Comparison of ENCODE assay signal across 26 cellular contexts in genomic region chr2:186733414-186733813, GRCh38.
"Had no signal": no experiment of that assay in that cellular context is flagged by ENCODE, and none has a peak within 500 bp of the region (broad histone marks: within the 10 kb centered on the region; RNA-seq: fewer than 3 reads in every experiment).

No MANE protein-coding gene starts in this region.

- H3K27me3 Mint-ChIP-seq: activated naive CD8-positive, alpha-beta T cell treated with anti-CD3 and anti-CD28 coated beads for 36 hours; dendritic cell treated with granulocyte-macrophage colony-stimulating factor and Interleukin-4, amounts not matched to agents 40 ng/mL and 50 ng/mL, for 4 days had no signal

- H3K4me1 Mint-ChIP-seq: activated naive CD8-positive, alpha-beta T cell treated with anti-CD3 and anti-CD28 coated beads for 36 hours; mesothelial cell of epicardium had no signal

- H3K4me1 ChIP-seq: adrenal gland, esophagus muscularis mucosa, foreskin keratinocyte, pancreas, psoas muscle, right atrium auricular region, testis, transverse colon had no signal

- ATAC-seq: left ventricle myocardium superior; naive thymus-derived CD4-positive, alpha-beta T cell; pancreas; psoas muscle had no signal

- H3K27ac Mint-ChIP-seq: activated naive CD4-positive, alpha-beta T cell treated with anti-CD3 and anti-CD28 coated beads for 36 hours; activated naive CD8-positive, alpha-beta T cell treated with anti-CD3 and anti-CD28 coated beads for 36 hours; dendritic cell treated with granulocyte-macrophage colony-stimulating factor and Interleukin-4, amounts not matched to agents 40 ng/mL and 50 ng/mL, for 4 days; endodermal cell; mesothelial cell of epicardium; naive thymus-derived CD4-positive, alpha-beta T cell had no signal

- H3K4me3 Mint-ChIP-seq: activated naive CD4-positive, alpha-beta T cell treated with anti-CD3 and anti-CD28 coated beads for 36 hours; activated naive CD8-positive, alpha-beta T cell treated with anti-CD3 and anti-CD28 coated beads for 36 hours; dendritic cell treated with granulocyte-macrophage colony-stimulating factor and Interleukin-4, amounts not matched to agents 40 ng/mL and 50 ng/mL, for 4 days; endodermal cell; mesothelial cell of epicardium; naive thymus-derived CD4-positive, alpha-beta T cell had no signal

- H3K9me3 ChIP-seq: pancreas, testis had no signal

- H3K9me3 Mint-ChIP-seq: activated naive CD8-positive, alpha-beta T cell treated with anti-CD3 and anti-CD28 coated beads for 36 hours had no signal

- H3K36me3 Mint-ChIP-seq: naive thymus-derived CD4-positive, alpha-beta T cell had no signal

- H3K27ac ChIP-seq: adrenal gland, brain microvascular endothelial cell, esophagus muscularis mucosa, foreskin keratinocyte, pancreas, psoas muscle, right atrium auricular region, testis, transverse colon, VCaP had no signal

- H3K27me3 ChIP-seq: adrenal gland, brain microvascular endothelial cell, esophagus muscularis mucosa, foreskin keratinocyte, pancreas, right atrium auricular region, testis, transverse colon had no signal

- H3K36me3 ChIP-seq: adrenal gland, brain microvascular endothelial cell, esophagus muscularis mucosa, pancreas, right atrium auricular region, transverse colon had no signal

- DNase-seq: activated CD4-positive, alpha-beta T cell treated with anti-CD3 and anti-CD28 coated beads for 4 hours; activated CD4-positive, alpha-beta T cell treated with anti-CD3 and anti-CD28 coated beads, Interleukin-2, amount 50 U/mL, for 4 hours; activated effector memory CD4-positive, alpha-beta T cell treated with Interleukin-2 at 50 U/mL for 16 hours; activated naive CD4-positive, alpha-beta T cell treated with anti-CD3 and anti-CD28 coated beads for 36 hours; activated naive CD8-positive, alpha-beta T cell treated with anti-CD3 and anti-CD28 coated beads for 36 hours; activated T-cell treated with anti-CD3 and anti-CD28 coated beads for 4 hours; adrenal gland; brain microvascular endothelial cell; central memory CD4-positive, alpha-beta T cell; endodermal cell; foreskin keratinocyte; left ventricle myocardium superior; naive thymus-derived CD4-positive, alpha-beta T cell; psoas muscle; stimulated activated CD4-positive, alpha-beta T cell treated with anti-CD3 and anti-CD28 coated beads, Interleukin-15, amount 100 ng/mL, for 24 hours; stimulated activated CD4-positive, alpha-beta T cell treated with anti-CD3 and anti-CD28 coated beads, Interleukin-2, amount 100 ng/mL, for 24 hours; stimulated activated naive CD4-positive, alpha-beta T cell; T-helper 1 cell; testis; transverse colon had no signal

- H3K4me3 ChIP-seq: adrenal gland, esophagus muscularis mucosa, pancreas, psoas muscle, right atrium auricular region, testis, transverse colon had no signal
